20 cellular contexts compared by ENCODE assay signal in genomic region chr20:62696999-62697398, GRCh38. TPM values are rescaled to one million over a fixed set of nuclear protein-coding genes. Genes with fewer than 3 reads are reported as not detected.
DNase-seq lines count a peak whose midpoint lies in the region; ATAC-seq, FAIRE-seq and TF ChIP-seq lines count a peak whose summit lies in the region.
"Had no signal": no experiment of that assay in that cellular context is flagged by ENCODE, and none has a peak within 500 bp of the region (broad histone marks: within the 10 kb centered on the region; RNA-seq: fewer than 3 reads in every experiment).

No MANE protein-coding gene starts in this region.

- H3K4me3 Mint-ChIP-seq in stimulated activated naive B cell treated with anti-CD40 and anti-IgM and Interleukin-4, amounts not matched to agents 10 μg/mL and 1 μg/mL and 100 μg/mL, for 72 hours, result no peak overlapping the region

- POLR2A ChIA-PET in HepG2 (lab: Yijun Ruan, JAX), result no interaction called here

- H3K9me3 ChIP-seq in right cardiac atrium (ENCODE audit: control insufficient read depth, low read length) (no peaks in the 10 kb centered on the region), right atrium auricular region (no peaks in the 10 kb centered on the region), body of pancreas (no peaks in the 10 kb centered on the region), HepG2 (ENCODE audit: low read length) (no peaks in the 10 kb centered on the region), HAP-1 (no peaks in the 10 kb centered on the region)
- H3K9me3 ChIP-seq: A549, SJCRH30 had no signal

- no peak for FAIRE-seq in HepG2 (lab: Jason Lieb, UNC)
- FAIRE-seq: A549, GM12892, GM18507, H1 had no signal

- no TSS peak for BruUV-seq in HepG2 (replicated peaks; lab: Mats Ljungman, UMichigan)

- TF ChIP-seq EP300 in HepG2 (IDR thresholded peaks at IDR 0.05; ENCODE audit: low read depth in 2 of 2, low read length in 2 of 2) (no peak), HepG2 (CRISPR knock-in tag; IDR thresholded peaks at IDR 0.05; ENCODE audit: borderline replicate concordance) (no peak)

- H3K4me1 ChIP-seq in right cardiac atrium (ENCODE audit: control insufficient read depth, insufficient read depth, low read length), result no peaks in the 10 kb centered on the region
- H3K4me1 ChIP-seq in right atrium auricular region, result no peaks in the 10 kb centered on the region
- peaks cover 3% of the 10 kb centered on the region for H3K4me1 ChIP-seq in body of pancreas
- H3K4me1 ChIP-seq in HepG2 (ENCODE audit: insufficient read depth, low read length), result no peaks in the 10 kb centered on the region; the same call in 1 of the 2 replicates
- no peaks in the 10 kb centered on the region for H3K4me1 ChIP-seq in HAP-1
- H3K4me1 ChIP-seq: A549, SJCRH30 had no signal

- H2AFZ ChIP-seq in HepG2 (ENCODE audit: low read length), result no peak overlapping the region
- H2AFZ ChIP-seq: PC-9 had no signal

- TF ChIP-seq CTCF in right atrium auricular region (IDR thresholded peaks at IDR 0.05), result no peak
- no peak for TF ChIP-seq CTCF in body of pancreas (IDR thresholded peaks at IDR 0.05)
- no peak for TF ChIP-seq CTCF in HepG2 (CRISPR knock-in tag; IDR thresholded peaks at IDR 0.05)

- peaks cover 21 to 27% of the 10 kb centered on the region in 2 donors for H3K27me3 Mint-ChIP-seq in stimulated activated naive B cell treated with anti-CD40 and anti-IgM and Interleukin-4, amounts not matched to agents 10 μg/mL and 1 μg/mL and 100 μg/mL, for 72 hours

- H3K4me2 ChIP-seq in HepG2 (ENCODE audit: low read depth, low read length), result no peak overlapping the region
- H3K4me2 ChIP-seq: A549, KMS-11, PC-9 had no signal

- DNase-seq in right cardiac atrium (peak in 2 of 3 donors; percentile 50 to 51), right atrium auricular region (ENCODE audit: low spot score) (no peak), body of pancreas (no peak), HepG2 (ENCODE audit: low spot score) (no peak), HAP-1 (ENCODE audit: low spot score in 2 of 2) (no peak)
- DNase-seq in stimulated activated naive B cell treated with anti-CD40 and anti-IgM and Interleukin-4, amounts not matched to agents 10 μg/mL and 1 μg/mL and 100 μg/mL, for 72 hours, result no peak
- DNase-seq: NCI-H1092 treated with DMSO at 0.1 percent for 48 hours, NCI-H2081 treated with DMSO at 0.1 percent for 48 hours, NCI-H510A treated with DMSO at 0.1 percent for 48 hours, NCI-H774, PC-9, SJCRH30 had no signal

- H3K4me3 ChIP-seq in right cardiac atrium (ENCODE audit: low read length) (no peak overlapping the region), right atrium auricular region (no peak overlapping the region), body of pancreas (no peak overlapping the region), HepG2 (replicated peaks in 1 of 3; ENCODE audit: insufficient read depth in 1 of 3, low read depth in 2 of 3, low read length in 3 of 3) (no peak overlapping the region), HAP-1 (no peak overlapping the region)
- H3K4me3 ChIP-seq: A549, PC-9, SJCRH30 had no signal

- in situ Hi-C loops in HepG2 (cut with HindIII; ENCODE audit: extremely low pct_ligation_motif_present, low pct_unique_long_range_greater_than_20kb), result no loop called here
- in situ Hi-C loops in HAP-1 (cut with MboI; ENCODE audit: low sequenced_read_pairs), result no loop called here

- peaks cover 7% of the 10 kb centered on the region; the same call in 1 of the 2 replicates for H4K20me1 ChIP-seq in HepG2 (ENCODE audit: insufficient read depth, low read length)

- ATAC-seq in right cardiac atrium (no peak), body of pancreas (peak; percentile 21), HepG2 (no peak), HG03439 (IDR thresholded peaks at IDR 0.05; ENCODE audit: unreplicated experiment) (no peak), GM18867 (IDR thresholded peaks at IDR 0.05; ENCODE audit: unreplicated experiment) (no peak)
- no peak for ATAC-seq in stimulated activated naive B cell treated with anti-CD40 and anti-IgM and Interleukin-4, amounts not matched to agents 10 μg/mL and 1 μg/mL and 100 μg/mL, for 72 hours (replicated peaks)
- ATAC-seq: A549 had no signal

- WGBS in right cardiac atrium, result 84% methylated on average over 11 of the region's 11 CpGs
- 55 to 69% methylated on average over 6 to 11 of the region's 11 CpGs for WGBS in body of pancreas, 2 donors
- WGBS in HepG2 (ENCODE audit: low lambda C conversion rate), result 26% methylated on average over 7 of the region's 11 CpGs

- CTCF ChIA-PET in HepG2 (lab: Yijun Ruan, JAX; ENCODE audit: low intra/inter-chr PET ratio, low total read pairs), result no interaction called here

- no peak for TF ChIP-seq RAD21 in HepG2 (CRISPR knock-in tag; IDR thresholded peaks at IDR 0.05)

- H3K36me3 Mint-ChIP-seq in stimulated activated naive B cell treated with anti-CD40 and anti-IgM and Interleukin-4, amounts not matched to agents 10 μg/mL and 1 μg/mL and 100 μg/mL, for 72 hours, result no peaks in the 10 kb centered on the region

- no peaks in the 10 kb centered on the region for H3K36me3 ChIP-seq in right atrium auricular region
- H3K36me3 ChIP-seq in body of pancreas (replicated peaks in 1 of 2; ENCODE audit: insufficient read depth in 1 of 2, low read depth in 2 of 2), result no peaks in the 10 kb centered on the region
- no peaks in the 10 kb centered on the region for H3K36me3 ChIP-seq in HepG2 (replicated peaks in 1 of 2; ENCODE audit: control insufficient read depth in 1 of 2, insufficient read depth in 2 of 2, low read length in 2 of 2)
- H3K36me3 ChIP-seq in HAP-1 (replicated peaks), result no peaks in the 10 kb centered on the region
- H3K36me3 ChIP-seq: SJCRH30 had no signal

- H3K27ac ChIP-seq in right cardiac atrium (ENCODE audit: low read length) (no peak overlapping the region), right atrium auricular region (no peak overlapping the region), body of pancreas (no peak overlapping the region), HepG2 (ENCODE audit: extremely low read length, insufficient read depth, low read length) (no peak overlapping the region)
- H3K27ac ChIP-seq: A549, KMS-11, PC-9, RWPE1, SJCRH30 had no signal

- no peaks in the 10 kb centered on the region for H3K9me3 Mint-ChIP-seq in stimulated activated naive B cell treated with anti-CD40 and anti-IgM and Interleukin-4, amounts not matched to agents 10 μg/mL and 1 μg/mL and 100 μg/mL, for 72 hours

- peaks cover 2 to 16% of the 10 kb centered on the region in 2 donors for H3K4me1 Mint-ChIP-seq in stimulated activated naive B cell treated with anti-CD40 and anti-IgM and Interleukin-4, amounts not matched to agents 10 μg/mL and 1 μg/mL and 100 μg/mL, for 72 hours

- H3K27me3 ChIP-seq in right cardiac atrium (ENCODE audit: control insufficient read depth, insufficient read depth), result no peaks in the 10 kb centered on the region
- H3K27me3 ChIP-seq in right atrium auricular region, result no peaks in the 10 kb centered on the region
- H3K27me3 ChIP-seq in body of pancreas, result no peaks in the 10 kb centered on the region
- H3K27me3 ChIP-seq in HepG2 (ENCODE audit: control insufficient read depth in 1 of 2, insufficient read depth in 2 of 2, low read length in 2 of 2), result peaks cover 52 to 98% of the 10 kb centered on the region in 2 experiments
- peaks cover 28% of the 10 kb centered on the region for H3K27me3 ChIP-seq in HAP-1 (ENCODE audit: low read depth)

- intact Hi-C loops in right cardiac atrium (cut with DNase I), result no loop called here
- intact Hi-C loops in body of pancreas (cut with DNase I), result no loop called here
- intact Hi-C loops in HepG2 (cut with micrococcal nuclease; ENCODE audit: unreplicated experiment), result no loop called here

- H3K27ac Mint-ChIP-seq in stimulated activated naive B cell treated with anti-CD40 and anti-IgM and Interleukin-4, amounts not matched to agents 10 μg/mL and 1 μg/mL and 100 μg/mL, for 72 hours, result no peak overlapping the region

- no peak for TF ChIP-seq POLR2A in body of pancreas (IDR thresholded peaks at IDR 0.05)
- no peak for TF ChIP-seq POLR2A in HepG2 (IDR thresholded peaks at IDR 0.05; ENCODE audit: insufficient read depth in 1 of 2, low read depth in 2 of 2, low read length in 2 of 2)

- H3K9ac ChIP-seq in HepG2 (ENCODE audit: insufficient read depth, low read depth, low read length), result no peak overlapping the region
- H3K9ac ChIP-seq: KMS-11 had no signal

- H3K79me2 ChIP-seq in HepG2 (ENCODE audit: insufficient read depth, low read length), result no peaks in the 10 kb centered on the region

RNA-seq across cellular contexts. Expression of gene NTSR1, which starts 11.6 kb away (rescaled TPM):
- total RNA-seq in right cardiac atrium (under 1 TPM in 1 of 4 donors, not detected in 3; 0.06 TPM), right atrium auricular region (under 1 TPM in 1 of 2 donors, not detected in 1; 0.43 TPM), body of pancreas (not detected), HepG2 (2016; rRNA removed; fragmentation: Illumina TruSeq; extraction: Trizol) (0.09 TPM in 1 of 2 replicates, not detected in the other)
- polyA plus RNA-seq in right cardiac atrium (not detected), HepG2 (2011; rRNA removed) (0.12 and 0.17 TPM in 2 replicates)
- not detected in 2 replicates for total RNA-seq in HepG2 (2016; cell fraction: cytosol; rRNA removed; fragmentation: Illumina TruSeq; extraction: Trizol; ENCODE audit: low read depth)
- total RNA-seq in HepG2 (2016; cell fraction: insoluble cytoplasmic fraction; rRNA removed; fragmentation: Illumina TruSeq; extraction: Trizol), result 0.04 TPM in 1 of 2 replicates, not detected in the other
- 0.09 TPM in 1 of 2 replicates, not detected in the other for total RNA-seq in HepG2 (2016; cell fraction: membrane; rRNA removed; fragmentation: Illumina TruSeq; extraction: Trizol)
- 0.12 TPM in 1 of 2 replicates, not detected in the other for total RNA-seq in HepG2 (2016; cell fraction: nucleus; rRNA removed; fragmentation: Illumina TruSeq; extraction: Trizol)
- 0.09 and 0.12 TPM in 2 replicates for polyA plus RNA-seq in HepG2 (2011; cell fraction: cytosol; rRNA removed)
- 0.38 and 0.51 TPM in 2 replicates for polyA plus RNA-seq in HepG2 (2011; cell fraction: nucleus; rRNA removed)
- polyA plus RNA-seq in HepG2 (2012), result 0.09 and 0.19 TPM in 2 replicates
- polyA plus RNA-seq in HepG2 (2016; cell fraction: cytosol; fragmentation: Illumina TruSeq; extraction: Trizol; ENCODE audit: low read depth), result not detected in 2 replicates
- 0.08 TPM in 1 of 2 replicates, not detected in the other for polyA plus RNA-seq in HepG2 (2016; cell fraction: insoluble cytoplasmic fraction; fragmentation: Illumina TruSeq; extraction: Trizol; ENCODE audit: low read depth)
- polyA plus RNA-seq in HepG2 (2016; cell fraction: membrane; fragmentation: Illumina TruSeq; extraction: Trizol; ENCODE audit: low read depth), result 0.05 TPM in 1 of 2 replicates, not detected in the other
- polyA plus RNA-seq in HepG2 (2016; cell fraction: nucleus; fragmentation: Illumina TruSeq; extraction: Trizol; ENCODE audit: insufficient read depth, low read depth), result 0.35 and 0.41 TPM in 2 replicates
- polyA minus RNA-seq in HepG2 (2011; rRNA and poly(A)+ RNA removed; ENCODE audit: low replicate concordance), result 0.24 TPM in 1 of 2 replicates, not detected in the other
- not detected in 2 replicates for polyA minus RNA-seq in HepG2 (2011; cell fraction: cytosol; rRNA and poly(A)+ RNA removed)
- polyA minus RNA-seq in HepG2 (2011; cell fraction: nucleus; rRNA and poly(A)+ RNA removed), result 0.12 and 0.13 TPM in 2 replicates

RNA-seq across cellular contexts. Expression of gene SLCO4A1, which starts 54.7 kb away (rescaled TPM):
- total RNA-seq in right cardiac atrium (1 to 10 TPM; 4.1 to 8.4 (median 5.3) TPM), right atrium auricular region (10 to 100 TPM; 13.4 to 19.8 TPM), body of pancreas (1 to 10 TPM; 2.6 to 6.2 TPM), HepG2 (2016; rRNA removed; fragmentation: Illumina TruSeq; extraction: Trizol) (23.8 and 55.5 TPM in 2 replicates)
- polyA plus RNA-seq in right cardiac atrium (15.5 TPM), HepG2 (2011; rRNA removed) (91.3 and 112 TPM in 2 replicates)
- total RNA-seq in HepG2 (2016; cell fraction: cytosol; rRNA removed; fragmentation: Illumina TruSeq; extraction: Trizol; ENCODE audit: low read depth), result 21.3 and 22.4 TPM in 2 replicates
- total RNA-seq in HepG2 (2016; cell fraction: insoluble cytoplasmic fraction; rRNA removed; fragmentation: Illumina TruSeq; extraction: Trizol), result 20.7 and 58.6 TPM in 2 replicates
- 31.3 and 32.0 TPM in 2 replicates for total RNA-seq in HepG2 (2016; cell fraction: membrane; rRNA removed; fragmentation: Illumina TruSeq; extraction: Trizol)
- 55.7 and 65.4 TPM in 2 replicates for total RNA-seq in HepG2 (2016; cell fraction: nucleus; rRNA removed; fragmentation: Illumina TruSeq; extraction: Trizol)
- 53.2 and 96.9 TPM in 2 replicates for polyA plus RNA-seq in HepG2 (2011; cell fraction: cytosol; rRNA removed)
- polyA plus RNA-seq in HepG2 (2011; cell fraction: nucleus; rRNA removed), result 133 and 239 TPM in 2 replicates
- 48.1 and 97.6 TPM in 2 replicates for polyA plus RNA-seq in HepG2 (2012)
- polyA plus RNA-seq in HepG2 (2016; cell fraction: cytosol; fragmentation: Illumina TruSeq; extraction: Trizol; ENCODE audit: low read depth), result 14.3 and 17.6 TPM in 2 replicates
- polyA plus RNA-seq in HepG2 (2016; cell fraction: insoluble cytoplasmic fraction; fragmentation: Illumina TruSeq; extraction: Trizol; ENCODE audit: low read depth), result 25.9 and 26.2 TPM in 2 replicates
- 21.9 and 22.4 TPM in 2 replicates for polyA plus RNA-seq in HepG2 (2016; cell fraction: membrane; fragmentation: Illumina TruSeq; extraction: Trizol; ENCODE audit: low read depth)
- polyA plus RNA-seq in HepG2 (2016; cell fraction: nucleus; fragmentation: Illumina TruSeq; extraction: Trizol; ENCODE audit: insufficient read depth, low read depth), result 114 and 125 TPM in 2 replicates
- 44.0 and 104 TPM in 2 replicates for polyA minus RNA-seq in HepG2 (2011; rRNA and poly(A)+ RNA removed; ENCODE audit: low replicate concordance)
- 27.7 and 39.2 TPM in 2 replicates for polyA minus RNA-seq in HepG2 (2011; cell fraction: cytosol; rRNA and poly(A)+ RNA removed)
- polyA minus RNA-seq in HepG2 (2011; cell fraction: nucleus; rRNA and poly(A)+ RNA removed), result 31.2 and 42.4 TPM in 2 replicates

Comparison
In these comparisons a context has a peak if more than half of its experiments do, and no peak if none do; other contexts are left out.
1. DNase-seq: peak in right cardiac atrium (2 of 3); none in right atrium auricular region (single experiment), body of pancreas (0 of 4), HepG2 (single experiment), stimulated activated naive B cell treated with anti-CD40 and anti-IgM and Interleukin-4, amounts not matched to agents 10 μg/mL and 1 μg/mL and 100 μg/mL, for 72 hours (single experiment) and HAP-1 (0 of 2).